Comparison of ENCODE assay signal across 23 cellular contexts in the genomic region with DNA sequence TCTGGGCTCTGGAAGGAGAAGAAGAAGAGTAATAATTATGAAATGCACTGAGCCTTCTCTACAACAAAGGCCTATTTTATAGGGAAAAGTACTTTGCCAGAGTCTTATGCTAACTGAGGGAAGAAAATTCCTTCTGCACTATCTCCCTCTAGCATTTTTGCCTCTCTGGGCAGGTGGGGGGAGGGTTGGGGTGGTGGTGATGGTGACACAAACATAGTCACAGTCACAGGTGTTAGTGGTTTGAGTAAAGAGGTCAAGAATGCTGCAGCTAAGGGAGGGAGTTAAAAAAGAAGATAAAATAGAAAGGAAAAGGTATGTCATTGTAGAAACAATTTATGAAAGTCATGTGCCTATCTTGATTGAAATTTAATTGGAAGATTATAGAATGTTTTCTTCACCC.
DNase-seq lines count a peak whose midpoint lies in the region; ATAC-seq, FAIRE-seq and TF ChIP-seq lines count a peak whose summit lies in the region.
"Had no signal": no experiment of that assay in that cellular context is flagged by ENCODE, and none has a peak within 500 bp of the region (broad histone marks: within the 10 kb centered on the region; RNA-seq: fewer than 3 reads in every experiment).

No MANE protein-coding gene starts in this region.

- no peaks in the 10 kb centered on the region for H3K4me1 ChIP-seq in Caco-2
- H3K4me1 ChIP-seq in vagina: peaks cover 8% of the 10 kb centered on the region
- H3K4me1 ChIP-seq: BLaER1 had no signal

- CTCF ChIA-PET in Caco-2 (lab: Charles Lee): no interaction called here

- H3K27me3 Mint-ChIP-seq in Caco-2 (ENCODE audit: insufficient read depth, unreplicated experiment) (no peaks in the 10 kb centered on the region), chondrocyte (ENCODE audit: low read depth) (no peaks in the 10 kb centered on the region)
- no peaks in the 10 kb centered on the region for H3K27me3 Mint-ChIP-seq in activated T-cell treated with anti-CD3 and anti-CD28 coated beads, Interleukin-2, amount 50 U/mL, for 72 hours (ENCODE audit: low read depth)
- H3K27me3 Mint-ChIP-seq: B cell; CD4-positive, CD25-positive, alpha-beta regulatory T cell had no signal

- H3K4me3 ChIP-seq in Caco-2 (ENCODE audit: low read depth, low read length): no peak overlapping the region
- no peak overlapping the region for H3K4me3 ChIP-seq in vagina
- H3K4me3 ChIP-seq: BLaER1, GM12878, GM23248 had no signal

- no peak for FAIRE-seq in frontal cortex (lab: Jason Lieb, UNC)
- FAIRE-seq: D721Med, GM12878, GM19239 had no signal

- POLR2A ChIA-PET in Caco-2 (lab: Charles Lee): no interaction called here

- no peak for ATAC-seq in activated T-cell treated with anti-CD3 and anti-CD28 coated beads, Interleukin-2, amount 50 U/mL, for 72 hours (replicated peaks in 1 of 2)
- ATAC-seq: CD8-positive, alpha-beta T cell; GM12878; HCT116 had no signal

- H3K27ac ChIP-seq in vagina: peak overlapping the region; percentile 27
- H3K27ac ChIP-seq: 22Rv1, BLaER1, C4-2B, GM23248 had no signal

- no peak for TF ChIP-seq CTCF in Caco-2 (IDR thresholded peaks at IDR 0.05; ENCODE audit: insufficient read depth in 1 of 2, low read depth in 1 of 2, low read length in 1 of 2, severe bottlenecking in 1 of 2, unreplicated experiment in 1 of 2)
- TF ChIP-seq CTCF in vagina (IDR thresholded peaks at IDR 0.05): no peak
- no peak for TF ChIP-seq CTCF in chondrocyte (IDR thresholded peaks at IDR 0.05)

- H3K9me3 Mint-ChIP-seq in Caco-2 (ENCODE audit: unreplicated experiment) (peaks cover 30% of the 10 kb centered on the region), chondrocyte (ENCODE audit: low read depth) (peaks cover 18% of the 10 kb centered on the region)
- H3K9me3 Mint-ChIP-seq in activated T-cell treated with anti-CD3 and anti-CD28 coated beads, Interleukin-2, amount 50 U/mL, for 72 hours: peaks cover 5 to 8% of the 10 kb centered on the region in 2 donors

- DNase-seq in Caco-2: no peak
- DNase-seq in LHCN-M2 (ENCODE audit: low read depth): peak; percentile 58
- DNase-seq in myocyte (ENCODE audit: low read depth): peak; percentile 60
- no peak for DNase-seq in vagina (ENCODE audit: extremely low spot score in 2 of 2)
- DNase-seq in frontal cortex (ENCODE audit: low spot score in 2 of 2): no peak
- no peak for DNase-seq in chondrocyte (ENCODE audit: low spot score)
- no peak for DNase-seq in activated T-cell treated with anti-CD3 and anti-CD28 coated beads, Interleukin-2, amount 50 U/mL, for 72 hours
- DNase-seq: CD4-positive, CD25-positive, alpha-beta regulatory T cell; CD8-positive, alpha-beta T cell; DMS 273 treated with DMSO at 0.1 percent for 48 hours; DMS79; EL; GDM1; GM23248; H9 had no signal

- H3K4me1 Mint-ChIP-seq in Caco-2 (ENCODE audit: low read depth, unreplicated experiment) (no peaks in the 10 kb centered on the region), chondrocyte (ENCODE audit: low read depth) (no peaks in the 10 kb centered on the region)
- H3K4me1 Mint-ChIP-seq in activated T-cell treated with anti-CD3 and anti-CD28 coated beads, Interleukin-2, amount 50 U/mL, for 72 hours (ENCODE audit: low read depth): no peaks in the 10 kb centered on the region
- H3K4me1 Mint-ChIP-seq: B cell had no signal

- no peak for TF ChIP-seq POLR2A in vagina (IDR thresholded peaks at IDR 0.05)

- intact Hi-C loops in Caco-2 (cut with micrococcal nuclease; ENCODE audit: unreplicated experiment) (no loop called here), vagina (cut with DNase I) (no loop called here)

- H3K36me3 ChIP-seq in Caco-2 (ENCODE audit: control insufficient read depth, insufficient read depth, low read length) (no peaks in the 10 kb centered on the region), vagina (no peaks in the 10 kb centered on the region)
- H3K36me3 ChIP-seq: BLaER1 had no signal

- no peaks in the 10 kb centered on the region for H3K36me3 Mint-ChIP-seq in Caco-2 (ENCODE audit: insufficient read depth, unreplicated experiment)
- peaks cover 5% of the 10 kb centered on the region for H3K36me3 Mint-ChIP-seq in chondrocyte (ENCODE audit: low read depth)
- H3K36me3 Mint-ChIP-seq in activated T-cell treated with anti-CD3 and anti-CD28 coated beads, Interleukin-2, amount 50 U/mL, for 72 hours (ENCODE audit: insufficient read depth in 2 of 2): peaks cover 0 to under 1% of the 10 kb centered on the region in 2 donors
- H3K36me3 Mint-ChIP-seq: CD4-positive, CD25-positive, alpha-beta regulatory T cell; CD8-positive, alpha-beta T cell had no signal

- no TSS peak for BruUV-seq in Caco-2 (replicated peaks; lab: Mats Ljungman, UMichigan)

- H3K27ac Mint-ChIP-seq in Caco-2 (ENCODE audit: unreplicated experiment): peak overlapping the region; percentile 33
- H3K27ac Mint-ChIP-seq in chondrocyte (ENCODE audit: unreplicated experiment): no peak overlapping the region
- no peak overlapping the region for H3K27ac Mint-ChIP-seq in activated T-cell treated with anti-CD3 and anti-CD28 coated beads, Interleukin-2, amount 50 U/mL, for 72 hours
- H3K27ac Mint-ChIP-seq: B cell; CD4-positive, CD25-positive, alpha-beta regulatory T cell; CD8-positive, alpha-beta T cell; H9 had no signal

- H3K4me3 Mint-ChIP-seq in Caco-2 (ENCODE audit: unreplicated experiment) (no peak overlapping the region), chondrocyte (ENCODE audit: unreplicated experiment) (no peak overlapping the region)
- H3K4me3 Mint-ChIP-seq in activated T-cell treated with anti-CD3 and anti-CD28 coated beads, Interleukin-2, amount 50 U/mL, for 72 hours: no peak overlapping the region
- H3K4me3 Mint-ChIP-seq: B cell; CD4-positive, CD25-positive, alpha-beta regulatory T cell; CD8-positive, alpha-beta T cell; H9 had no signal

- H3K9me3 ChIP-seq in Caco-2 (peaks cover 15% of the 10 kb centered on the region), vagina (peaks cover 2% of the 10 kb centered on the region)

- no peaks in the 10 kb centered on the region for H3K27me3 ChIP-seq in Caco-2 (replicated peaks; ENCODE audit: control insufficient read depth, insufficient read depth, low read length)
- H3K27me3 ChIP-seq in vagina: no peaks in the 10 kb centered on the region
- H3K27me3 ChIP-seq: BLaER1 had no signal

Comparison
In these comparisons a context has a peak if more than half of its experiments do, and no peak if none do; other contexts are left out.
1. DNase-seq: peak in LHCN-M2 (single experiment) and myocyte (single experiment); none in Caco-2 (0 of 2), vagina (0 of 2), frontal cortex (0 of 2), chondrocyte (single experiment) and activated T-cell treated with anti-CD3 and anti-CD28 coated beads, Interleukin-2, amount 50 U/mL, for 72 hours (0 of 2).